In the genomic region with DNA sequence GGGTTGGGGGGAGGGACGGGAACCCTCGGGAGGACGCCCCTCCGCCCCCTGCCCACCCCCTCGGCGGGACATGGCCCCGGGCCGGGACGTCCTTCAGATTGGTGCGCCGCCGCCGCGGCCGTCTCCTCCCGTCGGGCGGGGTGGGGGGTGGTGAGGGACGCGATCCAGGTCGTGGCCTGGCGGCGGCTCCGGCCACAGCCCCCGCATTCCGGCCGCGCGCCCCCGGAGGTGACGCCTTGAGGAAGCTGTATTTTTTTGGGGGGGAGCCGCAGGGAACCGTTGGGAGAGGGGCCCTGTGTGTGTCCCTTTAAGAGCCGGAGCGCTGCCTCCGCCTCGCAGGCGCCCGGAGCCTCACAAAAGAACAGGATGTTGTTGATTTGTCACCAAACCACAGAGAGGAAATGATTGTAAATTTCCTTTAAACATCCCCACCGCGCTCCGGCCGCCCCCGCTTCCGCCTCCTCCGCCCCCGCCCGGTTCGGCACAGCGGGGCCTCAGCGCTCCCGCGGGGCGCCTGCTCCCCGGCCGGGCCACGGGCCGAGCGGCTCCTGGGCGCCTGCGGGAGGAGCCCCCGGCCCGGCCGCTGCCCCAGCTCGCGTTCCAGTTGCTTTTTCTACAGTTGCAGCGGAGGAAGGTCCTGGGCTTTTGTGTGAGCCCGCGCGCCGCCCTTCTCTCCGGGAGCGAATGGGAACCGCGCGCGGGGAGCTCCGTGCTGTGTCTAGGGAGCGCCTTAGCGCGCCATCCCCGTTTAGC, we compare ENCODE assay signal across 8 cellular contexts. TPM values are rescaled to one million over a fixed set of nuclear protein-coding genes. Genes with fewer than 3 reads are reported as not detected.
DNase-seq lines count a peak whose midpoint lies in the region; ATAC-seq and TF ChIP-seq lines count a peak whose summit lies in the region.

No MANE protein-coding gene starts in this region.

- H3K27me3 ChIP-seq in right cardiac atrium (ENCODE audit: control insufficient read depth, insufficient read depth) (no peaks in the 10 kb centered on the region), psoas muscle (ENCODE audit: insufficient read depth in 3 of 3, low read length in 2 of 3) (peaks cover 0 to 37% (median 8%) of the 10 kb centered on the region in 3 donors)

- peak overlapping the region; percentile 90 for H3K27ac Mint-ChIP-seq in T-helper 1 cell treated with Interleukin-12 subunit alpha and Interleukin-12 subunit beta and Interleukin-4 antibody, amounts not matched to agents 30 μg/mL and 1 μg/mL, for 36 hours

- no peaks in the 10 kb centered on the region for H3K36me3 Mint-ChIP-seq in T-helper 1 cell treated with Interleukin-12 subunit alpha and Interleukin-12 subunit beta and Interleukin-4 antibody, amounts not matched to agents 30 μg/mL and 1 μg/mL, for 36 hours (ENCODE audit: low read depth)

- POLR2A ChIA-PET in HEK293T (lab: Yijun Ruan, JAX): interaction anchor here (1.0 kb wide), 1 partner anchor 66 kb away, joined by 3 read pairs; no protein-coding TSS in a partner anchor

- intact Hi-C loops in right cardiac atrium (cut with DNase I): loop anchor here in 1 of 4 donors (5.0 kb wide), 1 partner anchor 35 kb away; no protein-coding TSS in a partner anchor
- intact Hi-C loops in psoas muscle (cut with DNase I): no loop called here

- H3K9me3 ChIP-seq in right cardiac atrium (ENCODE audit: control insufficient read depth, low read length): no peaks in the 10 kb centered on the region
- no peaks in the 10 kb centered on the region for H3K9me3 ChIP-seq in psoas muscle

- CTCF ChIA-PET in HEK293T (lab: Yijun Ruan, JAX): no interaction called here

- peak; percentile 82 for TF ChIP-seq POLR2A in GM10847 (IDR thresholded peaks at IDR 0.05; ENCODE audit: extremely low read depth, insufficient read length)

- no peaks in the 10 kb centered on the region for H3K27me3 Mint-ChIP-seq in T-helper 1 cell treated with Interleukin-12 subunit alpha and Interleukin-12 subunit beta and Interleukin-4 antibody, amounts not matched to agents 30 μg/mL and 1 μg/mL, for 36 hours (ENCODE audit: low read depth)

- peak overlapping the region; percentile 92 for H3K27ac ChIP-seq in angular gyrus (ENCODE audit: low read depth, low read length)
- H3K27ac ChIP-seq in right cardiac atrium (ENCODE audit: low read length): peak overlapping the region; percentile 96
- H3K27ac ChIP-seq in psoas muscle: peak overlapping the region; percentile 86
- H3K27ac ChIP-seq in urinary bladder (ENCODE audit: low read depth): peak overlapping the region; percentile 99

- H3K4me3 ChIP-seq in right cardiac atrium (ENCODE audit: low read length) (peak overlapping the region; percentile 73), psoas muscle (peak overlapping the region; percentile 68), urinary bladder (ENCODE audit: low read depth, low read length) (peak overlapping the region; percentile 62)

- H3K4me3 Mint-ChIP-seq in T-helper 1 cell treated with Interleukin-12 subunit alpha and Interleukin-12 subunit beta and Interleukin-4 antibody, amounts not matched to agents 30 μg/mL and 1 μg/mL, for 36 hours: peak overlapping the region; percentile 75

- ATAC-seq in right cardiac atrium (peak; percentile 93 to 96), psoas muscle (peak; percentile 70 to 84 (median 78))

- H3K4me1 Mint-ChIP-seq in T-helper 1 cell treated with Interleukin-12 subunit alpha and Interleukin-12 subunit beta and Interleukin-4 antibody, amounts not matched to agents 30 μg/mL and 1 μg/mL, for 36 hours (ENCODE audit: low read depth): peaks cover 41% of the 10 kb centered on the region

- DNase-seq in HEK293T (ENCODE audit: extremely low spot score): peak; percentile 57
- peak; percentile 87 for DNase-seq in MV-4-11 (lab: John Stamatoyannopoulos, UW)
- peak; percentile 91 to 95 (median 95) for DNase-seq in right cardiac atrium
- peak; percentile 84 to 88 for DNase-seq in psoas muscle

- H3K4me1 ChIP-seq in right cardiac atrium (ENCODE audit: control insufficient read depth, insufficient read depth, low read length) (no peaks in the 10 kb centered on the region), psoas muscle (peaks cover 10% of the 10 kb centered on the region), urinary bladder (ENCODE audit: insufficient read depth) (peaks cover 2% of the 10 kb centered on the region)

- no peak for TF ChIP-seq CTCF in psoas muscle (IDR thresholded peaks at IDR 0.05)

- H3K9me3 Mint-ChIP-seq in T-helper 1 cell treated with Interleukin-12 subunit alpha and Interleukin-12 subunit beta and Interleukin-4 antibody, amounts not matched to agents 30 μg/mL and 1 μg/mL, for 36 hours: no peaks in the 10 kb centered on the region

- under 1% methylated on average over 82 of the region's 82 CpGs for WGBS in right cardiac atrium
- 0 to 1% (median 0%) methylated on average over 54 to 82 of the region's 82 CpGs for WGBS in psoas muscle, 3 donors
- WGBS in urinary bladder: 1% methylated on average over 82 of the region's 82 CpGs

- H3K36me3 ChIP-seq in psoas muscle (ENCODE audit: insufficient read depth in 1 of 2, low read depth in 1 of 2): no peaks in the 10 kb centered on the region
- H3K36me3 ChIP-seq in urinary bladder (ENCODE audit: insufficient read depth): no peaks in the 10 kb centered on the region

TF ChIP-seq in HEK293T, 16 proteins besides CTCF, POLR2A, EP300 and RAD21:
- TF ChIP-seq ARNT (IDR thresholded peaks at IDR 0.05): 0 out of 2 replicates have a peak, but pooled peaks have one; percentile 3
- TF ChIP-seq FOXA1 (IDR thresholded peaks at IDR 0.05): no peak

RNA-seq across cellular contexts. Expression of a gene that starts 32.1 kb away (rescaled TPM):
- 10 to 100 TPM in 2 of 4 donors, 1 to 10 TPM in 2; 8.3 to 18.3 (median 11.7) TPM for total RNA-seq in right cardiac atrium
- polyA plus RNA-seq in right cardiac atrium: 8.1 TPM
- 1 to 10 TPM; 5.3 to 6.3 (median 5.9) TPM for total RNA-seq in psoas muscle
- polyA plus RNA-seq in psoas muscle: 1 to 10 TPM; 1.0 to 8.0 (median 2.4) TPM
- 8.6 TPM for total RNA-seq in urinary bladder
- polyA plus RNA-seq in urinary bladder: 11.6 TPM

Comparison
In these comparisons a context has a peak if more than half of its experiments do, and no peak if none do; other contexts are left out.
1. Peak in every context shown above with its lines: DNase-seq, ATAC-seq, H3K4me3 ChIP-seq and H3K27ac ChIP-seq.